ENCODE assay signal across 25 cellular contexts in the genomic region with DNA sequence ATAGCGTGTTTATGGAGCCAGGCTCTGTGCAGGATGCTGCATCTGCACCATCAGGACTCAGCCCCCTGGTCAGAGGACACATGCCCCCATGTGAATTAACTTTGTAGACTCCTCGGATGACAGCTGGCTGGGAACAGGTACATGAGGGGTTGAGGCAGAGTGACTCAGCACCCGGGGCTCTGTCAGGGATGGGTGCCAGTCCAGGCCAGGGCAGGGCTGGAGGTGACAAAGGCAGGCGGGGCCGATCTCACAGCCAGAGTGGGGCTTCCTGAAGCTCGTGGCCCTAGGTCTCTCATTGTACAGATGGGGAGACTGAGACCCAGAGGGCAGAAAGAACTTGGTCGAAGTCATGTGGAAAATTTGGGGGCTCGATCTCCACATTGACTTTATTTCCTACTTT.
"Had no signal": no experiment of that assay in that cellular context is flagged by ENCODE, and none has a peak within 500 bp of the region (broad histone marks: within the 10 kb centered on the region; RNA-seq: fewer than 3 reads in every experiment).

No MANE protein-coding gene starts in this region.

- H3K9me3 ChIP-seq: lower lobe of right lung, ovary, right atrium auricular region, stomach, testis, thyroid gland, transverse colon, upper lobe of left lung had no signal

- H3K27me3 ChIP-seq: neural progenitor cell, ovary, right atrium auricular region, testis, thyroid gland, upper lobe of left lung had no signal

- H2AFZ ChIP-seq: neural progenitor cell had no signal

- DNase-seq: hippocampal formation; kidney glomerular epithelial cell; left cardiac atrium; lower lobe of right lung; mammary epithelial cell; mesenchymal stem cell; naive B cell; natural killer cell; nephron progenitor cell; ovary; stimulated activated CD4-positive, alpha-beta T cell treated with anti-CD3 and anti-CD28 coated beads, Interleukin-12 subunit alpha, Interleukin-12 subunit beta, amount 100 ng/mL, for 4 hours; stimulated activated CD4-positive, alpha-beta T cell treated with anti-CD3 and anti-CD28 coated beads, Interleukin-15, amount 100 ng/mL, for 24 hours; stimulated activated CD4-positive, alpha-beta T cell treated with anti-CD3 and anti-CD28 coated beads, Interleukin-4, amount 100 ng/mL, for 24 hours; stimulated activated naive CD4-positive, alpha-beta T cell; stomach; testis; thyroid gland; transverse colon; upper lobe of left lung had no signal

- H3K4me2 ChIP-seq: neural progenitor cell had no signal

- H3K27ac ChIP-seq: lower lobe of right lung, neural progenitor cell, ovary, right atrium auricular region, skin epidermis, stomach, testis, thyroid gland, transverse colon, upper lobe of left lung had no signal

- H3K4me1 ChIP-seq: lower lobe of right lung, neural progenitor cell, right atrium auricular region, testis, thyroid gland had no signal

- ATAC-seq: left lobe of liver; lower lobe of right lung; natural killer cell; sciatic nerve; stimulated activated effector memory CD8-positive, alpha-beta T cell treated with anti-CD3 and anti-CD28 coated beads, Interleukin-12 subunit alpha, Interleukin-12 subunit beta, amount 100 ng/mL, for 72 hours had no signal

- H3K9ac ChIP-seq: neural progenitor cell had no signal

- H3K4me3 ChIP-seq: lower lobe of right lung, neural progenitor cell, ovary, right atrium auricular region, skin epidermis, stomach, testis, thyroid gland, transverse colon, upper lobe of left lung had no signal

- H3K36me3 ChIP-seq: lower lobe of right lung, neural progenitor cell, ovary, right atrium auricular region, stomach, thyroid gland, transverse colon, upper lobe of left lung had no signal
